In the genomic region with DNA sequence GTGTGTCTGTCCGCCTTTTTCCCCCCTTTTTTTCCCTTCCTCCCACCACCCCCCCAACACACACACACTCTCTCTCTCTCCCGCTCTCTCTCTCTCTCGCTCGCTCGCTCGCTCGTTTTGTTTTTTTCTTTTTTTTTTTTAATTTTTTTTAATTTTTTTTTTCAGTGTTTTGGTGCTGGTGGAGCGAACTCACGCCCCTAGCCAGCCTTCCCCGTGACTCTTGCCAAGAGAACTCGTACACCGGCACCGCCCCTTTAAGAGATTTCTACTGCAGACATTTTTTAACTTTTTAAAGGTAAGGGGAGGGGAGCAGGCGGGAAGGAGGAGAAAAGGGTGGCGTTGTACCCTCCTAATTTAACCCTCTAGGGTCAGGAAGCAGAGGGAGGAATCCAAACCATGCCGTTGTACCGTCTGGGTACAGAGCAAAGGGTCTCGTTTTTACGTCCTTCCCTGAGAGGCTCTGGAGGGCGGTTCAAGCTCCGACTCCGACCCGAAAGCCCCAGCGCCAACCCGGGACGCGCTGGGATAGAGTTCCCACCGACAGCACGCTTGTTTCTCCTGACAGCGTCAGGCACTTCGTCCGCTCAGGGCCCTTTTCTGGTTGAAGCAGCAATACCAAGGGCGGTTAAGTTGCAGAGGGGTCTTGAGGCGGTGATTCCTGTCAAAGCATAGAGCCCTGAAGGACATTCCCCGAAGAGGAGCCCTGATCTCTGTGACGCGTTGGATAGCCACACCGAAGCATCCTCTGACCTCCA, we compare ENCODE assay signal across 1 cellular context.
TF ChIP-seq lines count a peak whose summit lies in the region.

No MANE protein-coding gene starts in this region.

TF ChIP-seq in GM23338, 12 proteins besides CTCF, POLR2A, EP300 and RAD21 (continued from another document):
- TF ChIP-seq, protein P1, sequence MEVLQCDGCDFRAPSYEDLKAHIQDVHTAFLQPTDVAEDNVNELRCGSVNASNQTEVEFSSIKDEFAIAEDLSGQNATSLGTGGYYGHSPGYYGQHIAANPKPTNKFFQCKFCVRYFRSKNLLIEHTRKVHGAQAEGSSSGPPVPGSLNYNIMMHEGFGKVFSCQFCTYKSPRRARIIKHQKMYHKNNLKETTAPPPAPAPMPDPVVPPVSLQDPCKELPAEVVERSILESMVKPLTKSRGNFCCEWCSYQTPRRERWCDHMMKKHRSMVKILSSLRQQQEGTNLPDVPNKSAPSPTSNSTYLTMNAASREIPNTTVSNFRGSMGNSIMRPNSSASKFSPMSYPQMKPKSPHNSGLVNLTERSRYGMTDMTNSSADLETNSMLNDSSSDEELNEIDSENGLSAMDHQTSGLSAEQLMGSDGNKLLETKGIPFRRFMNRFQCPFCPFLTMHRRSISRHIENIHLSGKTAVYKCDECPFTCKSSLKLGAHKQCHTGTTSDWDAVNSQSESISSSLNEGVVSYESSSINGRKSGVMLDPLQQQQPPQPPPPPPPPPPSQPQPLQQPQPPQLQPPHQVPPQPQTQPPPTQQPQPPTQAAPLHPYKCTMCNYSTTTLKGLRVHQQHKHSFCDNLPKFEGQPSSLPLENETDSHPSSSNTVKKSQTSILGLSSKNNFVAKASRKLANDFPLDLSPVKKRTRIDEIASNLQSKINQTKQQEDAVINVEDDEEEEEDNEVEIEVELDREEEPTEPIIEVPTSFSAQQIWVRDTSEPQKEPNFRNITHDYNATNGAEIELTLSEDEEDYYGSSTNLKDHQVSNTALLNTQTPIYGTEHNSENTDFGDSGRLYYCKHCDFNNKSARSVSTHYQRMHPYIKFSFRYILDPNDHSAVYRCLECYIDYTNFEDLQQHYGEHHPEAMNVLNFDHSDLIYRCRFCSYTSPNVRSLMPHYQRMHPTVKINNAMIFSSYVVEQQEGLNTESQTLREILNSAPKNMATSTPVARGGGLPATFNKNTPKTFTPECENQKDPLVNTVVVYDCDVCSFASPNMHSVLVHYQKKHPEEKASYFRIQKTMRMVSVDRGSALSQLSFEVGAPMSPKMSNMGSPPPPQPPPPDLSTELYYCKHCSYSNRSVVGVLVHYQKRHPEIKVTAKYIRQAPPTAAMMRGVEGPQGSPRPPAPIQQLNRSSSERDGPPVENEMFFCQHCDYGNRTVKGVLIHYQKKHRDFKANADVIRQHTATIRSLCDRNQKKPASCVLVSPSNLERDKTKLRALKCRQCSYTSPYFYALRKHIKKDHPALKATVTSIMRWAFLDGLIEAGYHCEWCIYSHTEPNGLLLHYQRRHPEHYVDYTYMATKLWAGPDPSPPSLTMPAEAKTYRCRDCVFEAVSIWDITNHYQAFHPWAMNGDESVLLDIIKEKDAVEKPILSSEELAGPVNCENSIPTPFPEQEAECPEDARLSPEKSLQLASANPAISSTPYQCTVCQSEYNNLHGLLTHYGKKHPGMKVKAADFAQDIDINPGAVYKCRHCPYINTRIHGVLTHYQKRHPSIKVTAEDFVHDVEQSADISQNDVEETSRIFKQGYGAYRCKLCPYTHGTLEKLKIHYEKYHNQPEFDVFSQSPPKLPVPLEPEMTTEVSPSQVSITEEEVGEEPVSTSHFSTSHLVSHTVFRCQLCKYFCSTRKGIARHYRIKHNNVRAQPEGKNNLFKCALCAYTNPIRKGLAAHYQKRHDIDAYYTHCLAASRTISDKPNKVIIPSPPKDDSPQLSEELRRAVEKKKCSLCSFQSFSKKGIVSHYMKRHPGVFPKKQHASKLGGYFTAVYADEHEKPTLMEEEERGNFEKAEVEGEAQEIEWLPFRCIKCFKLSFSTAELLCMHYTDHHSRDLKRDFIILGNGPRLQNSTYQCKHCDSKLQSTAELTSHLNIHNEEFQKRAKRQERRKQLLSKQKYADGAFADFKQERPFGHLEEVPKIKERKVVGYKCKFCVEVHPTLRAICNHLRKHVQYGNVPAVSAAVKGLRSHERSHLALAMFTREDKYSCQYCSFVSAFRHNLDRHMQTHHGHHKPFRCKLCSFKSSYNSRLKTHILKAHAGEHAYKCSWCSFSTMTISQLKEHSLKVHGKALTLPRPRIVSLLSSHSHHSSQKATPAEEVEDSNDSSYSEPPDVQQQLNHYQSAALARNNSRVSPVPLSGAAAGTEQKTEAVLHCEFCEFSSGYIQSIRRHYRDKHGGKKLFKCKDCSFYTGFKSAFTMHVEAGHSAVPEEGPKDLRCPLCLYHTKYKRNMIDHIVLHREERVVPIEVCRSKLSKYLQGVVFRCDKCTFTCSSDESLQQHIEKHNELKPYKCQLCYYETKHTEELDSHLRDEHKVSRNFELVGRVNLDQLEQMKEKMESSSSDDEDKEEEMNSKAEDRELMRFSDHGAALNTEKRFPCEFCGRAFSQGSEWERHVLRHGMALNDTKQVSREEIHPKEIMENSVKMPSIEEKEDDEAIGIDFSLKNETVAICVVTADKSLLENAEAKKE (CRISPR knock-in tag; IDR thresholded peaks at IDR 0.05) = no peak
- TF ChIP-seq, protein P2, sequence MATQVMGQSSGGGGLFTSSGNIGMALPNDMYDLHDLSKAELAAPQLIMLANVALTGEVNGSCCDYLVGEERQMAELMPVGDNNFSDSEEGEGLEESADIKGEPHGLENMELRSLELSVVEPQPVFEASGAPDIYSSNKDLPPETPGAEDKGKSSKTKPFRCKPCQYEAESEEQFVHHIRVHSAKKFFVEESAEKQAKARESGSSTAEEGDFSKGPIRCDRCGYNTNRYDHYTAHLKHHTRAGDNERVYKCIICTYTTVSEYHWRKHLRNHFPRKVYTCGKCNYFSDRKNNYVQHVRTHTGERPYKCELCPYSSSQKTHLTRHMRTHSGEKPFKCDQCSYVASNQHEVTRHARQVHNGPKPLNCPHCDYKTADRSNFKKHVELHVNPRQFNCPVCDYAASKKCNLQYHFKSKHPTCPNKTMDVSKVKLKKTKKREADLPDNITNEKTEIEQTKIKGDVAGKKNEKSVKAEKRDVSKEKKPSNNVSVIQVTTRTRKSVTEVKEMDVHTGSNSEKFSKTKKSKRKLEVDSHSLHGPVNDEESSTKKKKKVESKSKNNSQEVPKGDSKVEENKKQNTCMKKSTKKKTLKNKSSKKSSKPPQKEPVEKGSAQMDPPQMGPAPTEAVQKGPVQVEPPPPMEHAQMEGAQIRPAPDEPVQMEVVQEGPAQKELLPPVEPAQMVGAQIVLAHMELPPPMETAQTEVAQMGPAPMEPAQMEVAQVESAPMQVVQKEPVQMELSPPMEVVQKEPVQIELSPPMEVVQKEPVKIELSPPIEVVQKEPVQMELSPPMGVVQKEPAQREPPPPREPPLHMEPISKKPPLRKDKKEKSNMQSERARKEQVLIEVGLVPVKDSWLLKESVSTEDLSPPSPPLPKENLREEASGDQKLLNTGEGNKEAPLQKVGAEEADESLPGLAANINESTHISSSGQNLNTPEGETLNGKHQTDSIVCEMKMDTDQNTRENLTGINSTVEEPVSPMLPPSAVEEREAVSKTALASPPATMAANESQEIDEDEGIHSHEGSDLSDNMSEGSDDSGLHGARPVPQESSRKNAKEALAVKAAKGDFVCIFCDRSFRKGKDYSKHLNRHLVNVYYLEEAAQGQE (IDR thresholded peaks at IDR 0.05; ENCODE audit: unreplicated experiment) = no peak
- TF ChIP-seq ZNF114 (CRISPR knock-in tag; IDR thresholded peaks at IDR 0.05) (no peak), STAT1 (IDR thresholded peaks at IDR 0.05; ENCODE audit: unreplicated experiment) (no peak)
TF ChIP-seq in GM23338: peak in this region for 0.
